Comparison of ENCODE assay signal across 15 cellular contexts in the genomic region with DNA sequence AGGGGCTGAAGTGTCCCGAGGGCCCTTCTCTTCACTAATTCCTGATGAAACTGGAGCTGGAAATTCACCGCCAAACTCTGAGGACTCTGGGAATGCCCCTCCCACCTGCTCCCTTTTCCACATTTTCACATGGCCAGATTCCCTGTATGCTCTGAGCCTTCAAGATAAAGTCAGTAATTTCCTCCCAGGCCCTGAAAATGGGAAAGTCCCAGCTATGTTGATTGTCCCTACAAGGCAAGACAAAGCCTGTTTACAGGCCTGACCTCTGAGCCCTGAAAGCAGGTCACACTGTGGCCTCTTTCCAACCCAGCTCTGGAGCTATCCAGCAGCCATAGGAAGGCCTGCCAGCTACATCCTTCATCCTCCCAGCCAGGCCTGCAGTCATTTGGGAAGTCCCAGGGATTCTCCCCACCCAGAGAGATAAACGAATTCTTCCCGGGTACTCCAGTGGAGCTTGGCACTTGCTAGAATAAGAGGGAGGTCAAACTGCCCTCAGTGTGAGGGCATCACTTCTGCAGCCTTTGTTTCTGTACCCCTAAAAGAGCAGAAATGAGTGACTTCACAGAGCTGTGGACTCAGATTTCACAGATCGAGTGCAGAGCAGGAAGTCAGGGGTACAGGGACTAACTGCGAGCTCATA. TPM values are rescaled to one million over a fixed set of nuclear protein-coding genes. Genes with fewer than 3 reads are reported as not detected.
DNase-seq lines count a peak whose midpoint lies in the region; ATAC-seq, FAIRE-seq and TF ChIP-seq lines count a peak whose summit lies in the region.
"Had no signal": no experiment of that assay in that cellular context is flagged by ENCODE, and none has a peak within 500 bp of the region (broad histone marks: within the 10 kb centered on the region; RNA-seq: fewer than 3 reads in every experiment).

No MANE protein-coding gene starts in this region.

- WGBS in pancreas, 2 donors = 25 to 30% methylated on average over 6 of the region's 6 CpGs

- DNase-seq in left ventricle myocardium inferior = peak; percentile 83
- DNase-seq in pancreas = peak in 4 of 6 donors; percentile 50 to 83 (median 66)
- DNase-seq in DMS79 (lab: John Stamatoyannopoulos, UW) = no peak
- DNase-seq in NAMALWA (ENCODE audit: low spot score) = no peak
- DNase-seq in T-helper 9 cell = no peak
- no peak for DNase-seq in epidermal melanocyte (ENCODE audit: insufficient read length, low spot score)
- DNase-seq: activated CD4-positive, alpha-beta memory T cell treated with anti-CD3 and anti-CD28 coated beads for 36 hours; anterior cingulate cortex; NCI-H146; RPMI8226; stimulated activated CD8-positive, alpha-beta memory T cell treated with anti-CD3 and anti-CD28 coated beads, Interleukin-4, amount 100 ng/mL, for 48 hours had no signal

- no peak overlapping the region for H3K4me3 ChIP-seq in BLaER1 treated with 17β-estradiol and CSF1 and Interleukin-3, amounts not matched to agents 10 nM and 100 nM
- H3K4me3 ChIP-seq in left ventricle myocardium inferior (no peak overlapping the region), pancreas (no peak overlapping the region)

- intact Hi-C loops in left ventricle myocardium inferior (cut with micrococcal nuclease) (no loop called here), pancreas (cut with DNase I) (no loop called here)

- no peak for TF ChIP-seq CTCF in left ventricle myocardium inferior (IDR thresholded peaks at IDR 0.05; ENCODE audit: borderline replicate concordance)
- no peak for TF ChIP-seq CTCF in pancreas (IDR thresholded peaks at IDR 0.05)

- H3K9me3 ChIP-seq in BLaER1 treated with 17β-estradiol and CSF1 and Interleukin-3, amounts not matched to agents 10 nM and 100 nM (replicated peaks in 1 of 11) = peaks cover 2 to 8% (median 5%) of the 10 kb centered on the region in 11 experiments
- no peaks in the 10 kb centered on the region for H3K9me3 ChIP-seq in left ventricle myocardium inferior (replicated peaks)
- H3K9me3 ChIP-seq in pancreas = no peaks in the 10 kb centered on the region

- H3K36me3 ChIP-seq in BLaER1 treated with 17β-estradiol and CSF1 and Interleukin-3, amounts not matched to agents 10 nM and 100 nM = no peaks in the 10 kb centered on the region
- H3K36me3 ChIP-seq in left ventricle myocardium inferior (no peaks in the 10 kb centered on the region), pancreas (no peaks in the 10 kb centered on the region)

- peak overlapping the region; percentile 50 to 97 (median 76); a peak in 21 of 22 replicates for H3K27ac ChIP-seq in BLaER1 treated with 17β-estradiol and CSF1 and Interleukin-3, amounts not matched to agents 10 nM and 100 nM
- H3K27ac ChIP-seq in left ventricle myocardium inferior (replicated peaks) (peak overlapping the region; percentile 86), pancreas (peak overlapping the region; percentile 24 to 86 (median 66))

- FAIRE-seq in pancreas (lab: Jason Lieb, UNC) = no peak
- FAIRE-seq: GM12892 had no signal

- no peaks in the 10 kb centered on the region for H3K27me3 ChIP-seq in BLaER1 treated with 17β-estradiol and CSF1 and Interleukin-3, amounts not matched to agents 10 nM and 100 nM
- H3K27me3 ChIP-seq in left ventricle myocardium inferior (ENCODE audit: low read depth) (no peaks in the 10 kb centered on the region), pancreas (no peaks in the 10 kb centered on the region)

- peaks cover 40 to 95% (median 76%) of the 10 kb centered on the region in 10 experiments for H3K4me1 ChIP-seq in BLaER1 treated with 17β-estradiol and CSF1 and Interleukin-3, amounts not matched to agents 10 nM and 100 nM
- H3K4me1 ChIP-seq in left ventricle myocardium inferior = peaks cover 80% of the 10 kb centered on the region
- H3K4me1 ChIP-seq in pancreas = peaks cover 9 to 39% (median 20%) of the 10 kb centered on the region in 3 donors

- peak overlapping the region in 9 of 11 experiments; percentile 8 to 69 (median 42); a peak in 12 of 22 replicates for H3K9ac ChIP-seq in BLaER1 treated with 17β-estradiol and CSF1 and Interleukin-3, amounts not matched to agents 10 nM and 100 nM

- no peaks in the 10 kb centered on the region for H4K20me1 ChIP-seq in BLaER1 treated with 17β-estradiol and CSF1 and Interleukin-3, amounts not matched to agents 10 nM and 100 nM

- H3K4me2 ChIP-seq in BLaER1 treated with 17β-estradiol and CSF1 and Interleukin-3, amounts not matched to agents 10 nM and 100 nM = peak overlapping the region; percentile 59 to 92 (median 86)

- ATAC-seq in SK-N-SH treated with all-trans-retinoic acid at 6 μM for 48 hours (peak; percentile 62), pancreas (peak; percentile 88 to 91 (median 91))

TF ChIP-seq in SK-N-SH treated with all-trans-retinoic acid at 6 μM for 48 hours, 23 proteins besides CTCF, POLR2A, EP300 and RAD21:
- TF ChIP-seq ZNF8 (CRISPR knock-in tag; IDR thresholded peaks at IDR 0.05) = no peak
- no peak for TF ChIP-seq RARB (CRISPR knock-in tag; IDR thresholded peaks at IDR 0.05)
- TF ChIP-seq PPARA (CRISPR knock-in tag; IDR thresholded peaks at IDR 0.05; ENCODE audit: borderline replicate concordance) = no peak
- TF ChIP-seq, protein P1, sequence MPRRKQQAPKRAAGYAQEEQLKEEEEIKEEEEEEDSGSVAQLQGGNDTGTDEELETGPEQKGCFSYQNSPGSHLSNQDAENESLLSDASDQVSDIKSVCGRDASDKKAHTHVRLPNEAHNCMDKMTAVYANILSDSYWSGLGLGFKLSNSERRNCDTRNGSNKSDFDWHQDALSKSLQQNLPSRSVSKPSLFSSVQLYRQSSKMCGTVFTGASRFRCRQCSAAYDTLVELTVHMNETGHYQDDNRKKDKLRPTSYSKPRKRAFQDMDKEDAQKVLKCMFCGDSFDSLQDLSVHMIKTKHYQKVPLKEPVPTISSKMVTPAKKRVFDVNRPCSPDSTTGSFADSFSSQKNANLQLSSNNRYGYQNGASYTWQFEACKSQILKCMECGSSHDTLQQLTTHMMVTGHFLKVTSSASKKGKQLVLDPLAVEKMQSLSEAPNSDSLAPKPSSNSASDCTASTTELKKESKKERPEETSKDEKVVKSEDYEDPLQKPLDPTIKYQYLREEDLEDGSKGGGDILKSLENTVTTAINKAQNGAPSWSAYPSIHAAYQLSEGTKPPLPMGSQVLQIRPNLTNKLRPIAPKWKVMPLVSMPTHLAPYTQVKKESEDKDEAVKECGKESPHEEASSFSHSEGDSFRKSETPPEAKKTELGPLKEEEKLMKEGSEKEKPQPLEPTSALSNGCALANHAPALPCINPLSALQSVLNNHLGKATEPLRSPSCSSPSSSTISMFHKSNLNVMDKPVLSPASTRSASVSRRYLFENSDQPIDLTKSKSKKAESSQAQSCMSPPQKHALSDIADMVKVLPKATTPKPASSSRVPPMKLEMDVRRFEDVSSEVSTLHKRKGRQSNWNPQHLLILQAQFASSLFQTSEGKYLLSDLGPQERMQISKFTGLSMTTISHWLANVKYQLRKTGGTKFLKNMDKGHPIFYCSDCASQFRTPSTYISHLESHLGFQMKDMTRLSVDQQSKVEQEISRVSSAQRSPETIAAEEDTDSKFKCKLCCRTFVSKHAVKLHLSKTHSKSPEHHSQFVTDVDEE (CRISPR knock-in tag; IDR thresholded peaks at IDR 0.05) = no peak
- TF ChIP-seq, protein P2, sequence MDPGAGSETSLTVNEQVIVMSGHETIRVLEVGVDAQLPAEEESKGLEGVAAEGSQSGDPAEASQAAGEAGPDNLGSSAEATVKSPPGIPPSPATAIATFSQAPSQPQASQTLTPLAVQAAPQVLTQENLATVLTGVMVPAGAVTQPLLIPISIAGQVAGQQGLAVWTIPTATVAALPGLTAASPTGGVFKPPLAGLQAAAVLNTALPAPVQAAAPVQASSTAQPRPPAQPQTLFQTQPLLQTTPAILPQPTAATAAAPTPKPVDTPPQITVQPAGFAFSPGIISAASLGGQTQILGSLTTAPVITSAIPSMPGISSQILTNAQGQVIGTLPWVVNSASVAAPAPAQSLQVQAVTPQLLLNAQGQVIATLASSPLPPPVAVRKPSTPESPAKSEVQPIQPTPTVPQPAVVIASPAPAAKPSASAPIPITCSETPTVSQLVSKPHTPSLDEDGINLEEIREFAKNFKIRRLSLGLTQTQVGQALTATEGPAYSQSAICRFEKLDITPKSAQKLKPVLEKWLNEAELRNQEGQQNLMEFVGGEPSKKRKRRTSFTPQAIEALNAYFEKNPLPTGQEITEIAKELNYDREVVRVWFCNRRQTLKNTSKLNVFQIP (CRISPR knock-in tag; IDR thresholded peaks at IDR 0.05; ENCODE audit: borderline replicate concordance, low read depth) = no peak
- no peak for TF ChIP-seq ISL1 (CRISPR knock-in tag; IDR thresholded peaks at IDR 0.05)
- TF ChIP-seq ZNF565 (CRISPR knock-in tag; conservative IDR thresholded peaks at IDR 0.05; ENCODE audit: low read depth) = no peak
- TF ChIP-seq ARNTL (CRISPR knock-in tag; IDR thresholded peaks at IDR 0.05; ENCODE audit: borderline replicate concordance, low read depth) = no peak
- TF ChIP-seq ZNF70 (CRISPR knock-in tag; IDR thresholded peaks at IDR 0.05) = no peak
- no peak for TF ChIP-seq TOX (CRISPR knock-in tag; IDR thresholded peaks at IDR 0.05; ENCODE audit: borderline replicate concordance)
- no peak for TF ChIP-seq ESRRG (CRISPR knock-in tag; IDR thresholded peaks at IDR 0.05)
- no peak for TF ChIP-seq ZC3H10 (CRISPR knock-in tag; IDR thresholded peaks at IDR 0.05)
- no peak for TF ChIP-seq SNAI2 (CRISPR knock-in tag; IDR thresholded peaks at IDR 0.05)
- TF ChIP-seq GLIS3 (CRISPR knock-in tag; IDR thresholded peaks at IDR 0.05) = no peak

RNA-seq across cellular contexts. Expression of a gene that starts 19.6 kb away (rescaled TPM):
- 24.3 TPM for total RNA-seq in left ventricle myocardium inferior
- 100 to 1,000 TPM in 2 of 6 donors, 10 to 100 TPM in 2, 1 to 10 TPM in 2; 5.6 to 145 (median 42.4) TPM for total RNA-seq in pancreas
- 100 to 1,000 TPM in 1 of 2 donors, 10 to 100 TPM in 1; 97.1 to 293 TPM for polyA plus RNA-seq in pancreas
- total RNA-seq: activated CD4-positive, alpha-beta memory T cell treated with anti-CD3 and anti-CD28 coated beads for 36 hours; progenitor cell of endocrine pancreas had no signal

RNA-seq across cellular contexts. Expression of a gene that starts 34.5 kb away (rescaled TPM):
- total RNA-seq in left ventricle myocardium inferior (not detected), pancreas (not detected)
- polyA plus RNA-seq in pancreas = not detected
- total RNA-seq: activated CD4-positive, alpha-beta memory T cell treated with anti-CD3 and anti-CD28 coated beads for 36 hours; progenitor cell of endocrine pancreas had no signal

RNA-seq across cellular contexts. Expression of a gene that starts 50.0 kb away (rescaled TPM):
- total RNA-seq in left ventricle myocardium inferior (3.8 TPM), pancreas (1 to 10 TPM in 1 of 6 donors, under 1 TPM in 2, not detected in 3; 0.43 to 1.7 (median 1.00) TPM)
- polyA plus RNA-seq in pancreas = 1 to 10 TPM; 1.1 to 4.0 TPM
- total RNA-seq: activated CD4-positive, alpha-beta memory T cell treated with anti-CD3 and anti-CD28 coated beads for 36 hours; progenitor cell of endocrine pancreas had no signal

Comparison
In these comparisons a context has a peak if more than half of its experiments do, and no peak if none do; other contexts are left out.
1. DNase-seq: peak in left ventricle myocardium inferior (single experiment) and pancreas (4 of 6); none in DMS79 (single experiment), NAMALWA (single experiment), T-helper 9 cell (single experiment) and epidermal melanocyte (single experiment).
2. Peak in every context shown above with its lines, with median percentiles within 50 percentile points of each other: H3K27ac ChIP-seq.